8 cellular contexts compared by ENCODE assay signal in genomic region chr1:206311885-206312651, GRCh38.
DNase-seq lines count a peak whose midpoint lies in the region; ATAC-seq and TF ChIP-seq lines count a peak whose summit lies in the region.
"Not testable (repeated sequence)": the region's sequence is repeated elsewhere in the genome, so short reads cannot be mapped to it uniquely, and the experiment has no call there.

No MANE protein-coding gene starts in this region.

- not testable (repeated sequence) for H3K4me3 ChIP-seq in MM.1S (ENCODE audit: low read length); cardiac fibroblast (replicated peaks in 1 of 2; ENCODE audit: low read depth in 2 of 2, low read length in 2 of 2); fibroblast of villous mesenchyme (ENCODE audit: low read depth, low read length); heart right ventricle; psoas muscle; aorta (ENCODE audit: low read length in 2 of 2)

- not testable (repeated sequence) for H3K79me2 ChIP-seq in MM.1S (ENCODE audit: low read length)

- DNase-seq in DMS 273 (lab: John Stamatoyannopoulos, UW; ENCODE audit: unreplicated experiment): peak; percentile 63
- DNase-seq in MM.1S: peak; percentile 19
- peak; percentile 16 to 77 for DNase-seq in cardiac fibroblast (ENCODE audit: low read depth in 2 of 2)
- DNase-seq in fibroblast of villous mesenchyme (ENCODE audit: low read depth): peak; percentile 2
- peak; percentile 59 to 62 for DNase-seq in heart right ventricle
- peak; percentile 9 for DNase-seq in middle frontal gyrus (ENCODE audit: extremely low spot score, low spot score)
- DNase-seq in psoas muscle: peak; percentile 52 to 56
- peak in 1 of 2 donors; percentile 37 for DNase-seq in aorta

- H3K9ac ChIP-seq in MM.1S (ENCODE audit: low read length): not testable (repeated sequence)

- not testable (repeated sequence) for H3F3A ChIP-seq in MM.1S (ENCODE audit: insufficient read depth, low read length)

- ATAC-seq in heart right ventricle (peak; percentile 92 to 99 (median 96)), psoas muscle (peak; percentile 93 to 97 (median 96)), aorta (ENCODE audit: low FRiP score) (peak; percentile 41)

- not testable (repeated sequence) for H2AFZ ChIP-seq in MM.1S (ENCODE audit: low read length)

- H3K9me3 ChIP-seq in MM.1S (replicated peaks; ENCODE audit: insufficient read depth, low read length); heart right ventricle; psoas muscle; aorta (ENCODE audit: control insufficient read depth, low read length): not testable (repeated sequence)

- intact Hi-C loops in heart right ventricle (cut with DNase I); psoas muscle (cut with DNase I); aorta (cut with DNase I): not testable (repeated sequence)

- H3K9me2 ChIP-seq in MM.1S (replicated peaks; ENCODE audit: insufficient read depth, low read length): not testable (repeated sequence)

- WGBS in heart right ventricle, 2 donors: 45 to 51% methylated on average over 7 of the region's 9 CpGs
- 33 to 44% (median 34%) methylated on average over 6 to 7 of the region's 9 CpGs for WGBS in psoas muscle, 3 donors
- WGBS in aorta, 2 donors: 18 to 35% methylated on average over 6 to 7 of the region's 9 CpGs

- H3K4me2 ChIP-seq in MM.1S (ENCODE audit: low read depth, low read length): not testable (repeated sequence)

- H3K27ac ChIP-seq in MM.1S (ENCODE audit: low read length); heart right ventricle; psoas muscle; aorta (ENCODE audit: low read depth in 1 of 2, low read length in 2 of 2): not testable (repeated sequence)

- not testable (repeated sequence) for TF ChIP-seq CTCF in MM.1S (IDR thresholded peaks at IDR 0.05; ENCODE audit: low read length); cardiac fibroblast (IDR thresholded peaks at IDR 0.05; ENCODE audit: low read depth, low read length); fibroblast of villous mesenchyme (IDR thresholded peaks at IDR 0.05; ENCODE audit: insufficient read depth, low read depth, low read length); heart right ventricle (IDR thresholded peaks at IDR 0.05); psoas muscle (IDR thresholded peaks at IDR 0.05)

- H3K4me1 ChIP-seq in MM.1S (ENCODE audit: low read length); heart right ventricle; psoas muscle; aorta (ENCODE audit: control insufficient read depth in 1 of 2, insufficient read depth in 2 of 2, low read length in 2 of 2): not testable (repeated sequence)

- H3K36me3 ChIP-seq in MM.1S (replicated peaks; ENCODE audit: insufficient read depth, low read length); heart right ventricle; psoas muscle (ENCODE audit: insufficient read depth in 1 of 2, low read depth in 1 of 2); aorta (ENCODE audit: control insufficient read depth in 1 of 2, insufficient read depth in 2 of 2, low read length in 1 of 2): not testable (repeated sequence)

- not testable (repeated sequence) for H3K27me3 ChIP-seq in MM.1S (replicated peaks; ENCODE audit: insufficient read depth, low read length); heart right ventricle; psoas muscle (ENCODE audit: insufficient read depth in 3 of 3, low read length in 2 of 3); aorta (ENCODE audit: control insufficient read depth in 1 of 2, insufficient read depth in 2 of 2, low read length in 1 of 2)

- not testable (repeated sequence) for H4K20me1 ChIP-seq in MM.1S (ENCODE audit: insufficient read depth, low read length)

Comparison
In these comparisons a context has a peak if more than half of its experiments do, and no peak if none do; other contexts are left out.
1. ATAC-seq: peak in every context shown above with its lines; median percentile 96 in psoas muscle; 96 in heart right ventricle; 41 in aorta.